Comparison of ENCODE assay signal across 24 cellular contexts in genomic region chr9:72814083-72814482, GRCh38.
"Had no signal": no experiment of that assay in that cellular context is flagged by ENCODE, and none has a peak within 500 bp of the region (broad histone marks: within the 10 kb centered on the region; RNA-seq: fewer than 3 reads in every experiment).

No MANE protein-coding gene starts in this region.

- H3K4me3 Mint-ChIP-seq: IgD-negative memory B cell had no signal

- DNase-seq: Kasumi-1; MM.1S; NCI-H1092 treated with DMSO at 0.1 percent for 48 hours; NCI-H1436; NCI-H187; NCI-H2029; NCI-H2081 treated with DMSO at 0.1 percent for 48 hours; NCI-H2171; NCI-H226; NCI-H446; NCI-H510A; NCI-H524 treated with DMSO at 0.1 percent for 48 hours; NCI-H774; NK-92 treated with Interleukin-12 subunit alpha and Interleukin-12 subunit beta, amount 100 ng/mL, for 24 hours; PC-3; SIG-M5 had no signal

- H3K27me3 Mint-ChIP-seq: IgD-negative memory B cell had no signal

- H3K36me3 ChIP-seq: SJSA1 had no signal

- H3K4me2 ChIP-seq: KMS-11 had no signal

- H3K4me3 ChIP-seq: K562, SJSA1, SK-N-MC had no signal

- H3K9me3 ChIP-seq: SJSA1 had no signal

- H3K36me3 Mint-ChIP-seq: IgD-negative memory B cell had no signal

- ATAC-seq: K562, Panc1, PC-3 had no signal

- H3K4me1 Mint-ChIP-seq: IgD-negative memory B cell had no signal

- H3K27ac Mint-ChIP-seq: IgD-negative memory B cell had no signal

- H3K9ac ChIP-seq: KMS-11 had no signal

- H3K4me1 ChIP-seq: SJSA1 had no signal

- H3K27me3 ChIP-seq: SJSA1 had no signal

- H3K27ac ChIP-seq: HL-60, KMS-11, RWPE1, SJSA1, SK-N-MC had no signal
